In the genomic region with DNA sequence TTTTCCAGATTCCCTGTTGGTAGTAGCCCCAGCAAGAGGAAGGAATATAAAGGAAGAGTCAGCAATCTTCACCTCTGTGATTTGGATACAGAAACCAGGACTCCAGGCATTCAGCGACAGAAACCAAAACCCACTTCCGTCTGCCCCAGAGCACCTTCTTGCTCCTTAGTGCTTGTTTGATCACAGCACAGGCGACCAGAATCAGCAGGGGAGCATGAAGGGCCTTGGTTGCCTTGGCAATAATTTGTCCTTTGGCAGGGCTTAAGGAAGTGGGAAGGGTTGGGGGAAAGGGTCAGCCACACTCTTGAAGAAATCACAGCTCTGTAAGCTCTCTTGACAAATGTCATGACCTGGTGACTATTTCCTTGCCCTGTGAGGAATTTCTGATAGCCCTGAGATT, we compare ENCODE assay signal across 23 cellular contexts.
"Had no signal": no experiment of that assay in that cellular context is flagged by ENCODE, and none has a peak within 500 bp of the region (broad histone marks: within the 10 kb centered on the region; RNA-seq: fewer than 3 reads in every experiment).

No MANE protein-coding gene starts in this region.

- H3K36me3 Mint-ChIP-seq: activated naive CD4-positive, alpha-beta T cell treated with anti-CD3 and anti-CD28 coated beads, Interleukin-2, amount 10 ng/mL, durations not matched to agents 7 days and 5 days; immature natural killer cell; naive thymus-derived CD4-positive, alpha-beta T cell; type B pancreatic cell had no signal

- H3K4me3 ChIP-seq: dorsolateral prefrontal cortex, smooth muscle cell, stomach had no signal

- H3K27ac ChIP-seq: brain microvascular endothelial cell, dorsolateral prefrontal cortex, stomach had no signal

- H3K27me3 ChIP-seq: brain microvascular endothelial cell, stomach had no signal

- H3K9me3 ChIP-seq: stomach had no signal

- H3K27ac Mint-ChIP-seq: activated naive CD4-positive, alpha-beta T cell treated with anti-CD3 and anti-CD28 coated beads, Interleukin-2, amount 10 ng/mL, durations not matched to agents 7 days and 5 days; activated naive CD8-positive, alpha-beta T cell treated with anti-CD3 and anti-CD28 coated beads, Interleukin-2, amount 50 U/mL, for 24 hours; immature natural killer cell; naive thymus-derived CD4-positive, alpha-beta T cell; type B pancreatic cell had no signal

- H3K4me1 Mint-ChIP-seq: activated naive CD4-positive, alpha-beta T cell treated with anti-CD3 and anti-CD28 coated beads, Interleukin-2, amount 10 ng/mL, durations not matched to agents 7 days and 5 days; activated naive CD8-positive, alpha-beta T cell treated with anti-CD3 and anti-CD28 coated beads, Interleukin-2, amount 50 U/mL, for 24 hours; immature natural killer cell; naive thymus-derived CD4-positive, alpha-beta T cell had no signal

- H3K4me2 ChIP-seq: smooth muscle cell had no signal

- ATAC-seq: activated naive CD8-positive, alpha-beta T cell treated with anti-CD3 and anti-CD28 coated beads, Interleukin-2, amount 50 U/mL, for 24 hours; naive thymus-derived CD4-positive, alpha-beta T cell; sciatic nerve had no signal

- H3K4me3 Mint-ChIP-seq: activated naive CD4-positive, alpha-beta T cell treated with anti-CD3 and anti-CD28 coated beads, Interleukin-2, amount 10 ng/mL, durations not matched to agents 7 days and 5 days; activated naive CD8-positive, alpha-beta T cell treated with anti-CD3 and anti-CD28 coated beads, Interleukin-2, amount 50 U/mL, for 24 hours; immature natural killer cell; naive thymus-derived CD4-positive, alpha-beta T cell; type B pancreatic cell had no signal

- H3K36me3 ChIP-seq: brain microvascular endothelial cell, stomach had no signal

- H3K9me3 Mint-ChIP-seq: activated naive CD4-positive, alpha-beta T cell treated with anti-CD3 and anti-CD28 coated beads, Interleukin-2, amount 10 ng/mL, durations not matched to agents 7 days and 5 days; activated naive CD8-positive, alpha-beta T cell treated with anti-CD3 and anti-CD28 coated beads, Interleukin-2, amount 50 U/mL, for 24 hours; type B pancreatic cell had no signal

- DNase-seq: activated CD4-positive, alpha-beta T cell treated with anti-CD3 and anti-CD28 coated beads, Interleukin-2, amount 50 U/mL, for 1 hour; activated CD4-positive, CD25-positive, alpha-beta regulatory T cell; activated CD8-positive, alpha-beta memory T cell treated with anti-CD3 and anti-CD28 coated beads, Interleukin-2, amount 50 U/mL, for 4 hours; activated effector memory CD4-positive, alpha-beta T cell treated with Interleukin-2 at 50 U/mL for 16 hours; activated naive CD4-positive, alpha-beta T cell treated with anti-CD3 and anti-CD28 coated beads, Interleukin-2, amount 10 ng/mL, durations not matched to agents 7 days and 5 days; activated naive CD8-positive, alpha-beta T cell treated with anti-CD3 and anti-CD28 coated beads, Interleukin-2, amount 50 U/mL, for 24 hours; activated T-cell treated with anti-CD3 and anti-CD28 coated beads, Interleukin-2, amount 50 U/mL, for 48 hours; anterior cingulate cortex; brain microvascular endothelial cell; central memory CD4-positive, alpha-beta T cell; dorsolateral prefrontal cortex; erythroblast; foreskin melanocyte; immature natural killer cell; kidney glomerular epithelial cell; mesenchymal stem cell; naive thymus-derived CD4-positive, alpha-beta T cell; nucleus accumbens; stimulated activated CD4-positive, alpha-beta T cell treated with anti-CD3 and anti-CD28 coated beads, Interleukin-4, amount 100 ng/mL, for 1 hour; stomach had no signal

- H3K4me1 ChIP-seq: stomach had no signal
